Comparison of ENCODE assay signal across 8 cellular contexts in the genomic region with DNA sequence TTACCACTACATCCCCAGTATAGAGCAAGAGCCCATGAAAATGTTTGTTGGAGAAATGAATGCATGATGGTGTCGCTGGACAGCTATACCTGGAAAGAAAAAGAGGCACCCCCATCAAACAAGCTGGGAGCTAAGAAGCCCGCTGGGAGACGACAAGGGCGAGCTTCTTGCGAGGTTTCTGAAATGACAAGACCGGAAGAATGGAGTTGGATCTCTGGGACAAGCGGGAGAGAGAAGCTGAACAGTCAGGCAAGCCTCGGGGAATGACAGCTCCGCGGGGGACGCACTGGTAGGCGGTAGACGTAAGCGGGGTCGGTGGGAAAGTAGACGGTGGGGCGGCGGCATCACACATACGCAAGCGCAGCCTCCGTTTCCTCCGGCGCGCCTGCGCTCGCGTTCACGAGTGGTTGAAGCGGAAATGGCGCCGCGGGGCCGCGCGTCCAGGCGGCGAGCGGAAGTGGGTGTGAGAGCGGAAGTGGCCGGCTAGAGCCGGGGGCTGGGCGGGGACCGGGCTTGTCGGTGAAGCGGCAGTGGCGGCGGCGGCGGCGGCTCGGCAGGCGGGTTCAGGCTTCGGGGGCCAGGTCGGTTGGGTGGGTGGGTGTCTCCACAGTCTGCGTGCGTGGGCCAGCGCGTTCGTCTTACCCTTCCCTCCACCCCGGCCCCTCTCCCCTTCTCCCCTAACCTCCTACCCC. TPM values are rescaled to one million over a fixed set of nuclear protein-coding genes. Genes with fewer than 3 reads are reported as not detected.
DNase-seq lines count a peak whose midpoint lies in the region; ATAC-seq and TF ChIP-seq lines count a peak whose summit lies in the region.

Gene ARPC2, plus strand, starts transcription at position 516 of the 692 bp plus-strand sequence. CDS start 282 bp downstream, outside the sequence.

- H3K36me3 ChIP-seq in left lung, result peaks cover 0 to 13% of the 10 kb centered on the region in 2 donors

- no peaks in the 10 kb centered on the region for H3K9me3 ChIP-seq in left lung

- ATAC-seq in GM19395 (IDR thresholded peaks at IDR 0.05; ENCODE audit: unreplicated experiment) (peak; percentile 69), HG03558 (IDR thresholded peaks at IDR 0.05; ENCODE audit: extremely low read depth, unreplicated experiment) (peak; percentile 54), left lung (peak; percentile 94)

- intact Hi-C loops in left lung (cut with DNase I), result no loop called here

- H3K27ac ChIP-seq in C4-2B (peak within 1 kb of the TSS; percentile 92), left lung (peak within 1 kb of the TSS; percentile 95 to 96)

- H3K27me3 ChIP-seq in left lung, result no peaks in the 10 kb centered on the region

- peak within 1 kb of the TSS; percentile 91 to 98 for H3K4me3 ChIP-seq in left lung

- DNase-seq in NCI-H82 (lab: John Stamatoyannopoulos, UW) (peak; percentile 96), dermis blood vessel endothelial cell (peak; percentile 98), left lung (peak; percentile 95 to 99)
- peak; percentile 94 to 96 for DNase-seq in activated CD4-positive, alpha-beta T cell treated with anti-CD3 and anti-CD28 coated beads, Interleukin-2, amount 50 U/mL, for 48 hours
- peak; percentile 89 for DNase-seq in stimulated activated CD4-positive, alpha-beta T cell treated with anti-CD3 and anti-CD28 coated beads, Interleukin-2, amount 100 ng/mL, for 4 hours (ENCODE audit: low read depth)

- TF ChIP-seq CTCF in C4-2B (conservative IDR thresholded peaks at IDR 0.05), result no peak
- peak; percentile 9 to 35 for TF ChIP-seq CTCF in left lung (IDR thresholded peaks at IDR 0.05)

- H3K4me1 ChIP-seq in left lung, result peaks cover 31 to 55% of the 10 kb centered on the region in 2 donors

RNA-seq across cellular contexts. Expression of gene ARPC2, which starts in this region (rescaled TPM):
- total RNA-seq in dermis blood vessel endothelial cell (278 and 352 TPM in 2 replicates), left lung (100 to 1,000 TPM; 361 to 452 TPM)

Comparison
In these comparisons a context has a peak if more than half of its experiments do, and no peak if none do; other contexts are left out.
1. Peak in every context shown above with its lines: DNase-seq, ATAC-seq, H3K4me3 ChIP-seq and H3K27ac ChIP-seq.